8 cellular contexts compared by ENCODE assay signal in genomic region chr4:56505269-56506109, GRCh38. TPM values are rescaled to one million over a fixed set of nuclear protein-coding genes. Genes with fewer than 3 reads are reported as not detected.
A peak's percentile ranks its signal among the peaks of the same experiment; 100 is the strongest.
DNase-seq lines count a peak whose midpoint lies in the region; TF ChIP-seq lines count a peak whose summit lies in the region.

Gene ARL9 (plus strand): TSS chr4:56505791. CDS start chr4:56505863, 72 bp downstream.

- peaks cover 9% of the 10 kb centered on the region for H3K4me1 Mint-ChIP-seq in Calu3 (ENCODE audit: low read depth, unreplicated experiment)

- peaks cover 12 to 39% (median 30%) of the 10 kb centered on the region in 4 donors for H3K36me3 ChIP-seq in stomach

- H3K27me3 Mint-ChIP-seq in Calu3 (ENCODE audit: unreplicated experiment): no peaks in the 10 kb centered on the region

- H3K4me3 ChIP-seq in stomach: peak within 1 kb of the TSS; percentile 55 to 62 (median 60)

- peaks cover 14% of the 10 kb centered on the region for H3K36me3 Mint-ChIP-seq in Calu3 (ENCODE audit: insufficient read depth, unreplicated experiment)

- TF ChIP-seq POLR2A in stomach (IDR thresholded peaks at IDR 0.05): no peak

- intact Hi-C loops in Calu3 (cut with micrococcal nuclease; ENCODE audit: unreplicated experiment) (no loop called here), stomach (cut with DNase I; ENCODE audit: low total_unique reads) (no loop called here)

- H3K27ac ChIP-seq in stomach: peak within 1 kb of the TSS in 4 of 5 donors; percentile 24 to 78 (median 52)

- H3K9me3 Mint-ChIP-seq in Calu3 (ENCODE audit: low read depth, unreplicated experiment): no peaks in the 10 kb centered on the region

- H3K27ac Mint-ChIP-seq in Calu3 (ENCODE audit: unreplicated experiment): peak within 1 kb of the TSS; percentile 69

- peak within 1 kb of the TSS; percentile 74 for H3K4me3 Mint-ChIP-seq in Calu3 (ENCODE audit: low read depth, unreplicated experiment)

- CTCF ChIA-PET in Calu3 (lab: Charles Lee): no interaction called here

- H3K4me1 ChIP-seq in stomach: peaks cover 8 to 17% (median 13%) of the 10 kb centered on the region in 4 donors

- BruUV-seq in Calu3 (replicated peaks; lab: Mats Ljungman, UMichigan): no TSS peak

- WGBS in stomach, 5 donors: 2 to 3% (median 3%) methylated on average over 50 to 55 of the region's 55 CpGs

- no peaks in the 10 kb centered on the region for H3K27me3 ChIP-seq in stomach

- TF ChIP-seq CTCF in Calu3 (IDR thresholded peaks at IDR 0.05; ENCODE audit: unreplicated experiment) (no peak), stomach (IDR thresholded peaks at IDR 0.05) (no peak)

- no peak for TF ChIP-seq EP300 in stomach (IDR thresholded peaks at IDR 0.05)

- no peaks in the 10 kb centered on the region for H3K9me3 ChIP-seq in stomach

- DNase-seq in Calu3 (peak; percentile 43), GOT3 (lab: John Stamatoyannopoulos, UW) (peak; percentile 7), NCI-H526 treated with DMSO at 0.1 percent for 48 hours (lab: John Stamatoyannopoulos, UW) (peak; percentile 52), activated gamma-delta T cell (lab: John Stamatoyannopoulos, UW) (peak; percentile 48), foreskin melanocyte (peak; percentile 66), nucleus accumbens (lab: John Stamatoyannopoulos, UW) (peak in 38 of 56 donors; percentile 3 to 67 (median 34)), stomach (peak; percentile 70), inferior parietal cortex (ENCODE audit: extremely low spot score) (no peak)

RNA-seq across cellular contexts. Expression of gene ARL9, which starts in this region (rescaled TPM):
- total RNA-seq in Calu3 (2022) (0.26 and 0.56 TPM in 2 replicates), stomach (under 1 TPM in 1 of 5 donors, not detected in 4; 0.55 TPM)
- under 1 TPM in 2 of 3 donors, not detected in 1; 0.25 to 0.50 TPM for polyA plus RNA-seq in stomach

Comparison
In these comparisons a context has a peak if more than half of its experiments do, and no peak if none do; other contexts are left out.
1. Peak in DNase-seq in Calu3; RNA of the gene not detected or under 1 TPM.
2. Peak in DNase-seq, H3K4me3 ChIP-seq and H3K27ac ChIP-seq in stomach; RNA of the gene not detected or under 1 TPM.